Comparison of ENCODE assay signal across 16 cellular contexts in the genomic region with DNA sequence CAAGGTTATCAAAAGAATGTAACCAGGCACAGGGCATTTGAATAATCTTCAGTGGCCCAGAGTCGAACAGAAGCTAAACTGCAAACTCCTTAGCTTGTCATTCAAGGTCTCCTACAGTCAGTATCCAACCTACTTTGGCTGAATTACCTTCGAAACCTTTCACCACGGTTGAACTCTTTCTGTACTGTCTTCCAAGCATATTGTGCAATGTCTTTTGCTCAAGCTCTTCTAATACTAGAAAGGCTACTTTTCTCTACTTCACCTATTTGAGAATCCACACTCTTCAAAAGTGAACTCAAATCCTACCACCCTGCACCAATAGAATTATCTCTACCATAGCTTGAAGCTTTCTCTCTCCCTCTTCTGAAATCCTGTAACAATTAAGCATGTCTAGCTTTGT.
DNase-seq lines count a peak whose midpoint lies in the region; ATAC-seq, FAIRE-seq and TF ChIP-seq lines count a peak whose summit lies in the region.
"Had no signal": no experiment of that assay in that cellular context is flagged by ENCODE, and none has a peak within 500 bp of the region (broad histone marks: within the 10 kb centered on the region; RNA-seq: fewer than 3 reads in every experiment).

No MANE protein-coding gene starts in this region.

- H3K9me3 ChIP-seq in muscle layer of duodenum (ENCODE audit: control insufficient read depth in 1 of 2, low read length in 2 of 2): no peaks in the 10 kb centered on the region
- H3K9me3 ChIP-seq: A549; BLaER1 treated with 17β-estradiol and CSF1 and Interleukin-3, amounts not matched to agents 10 nM and 100 nM; SK-N-SH had no signal

- H3K27ac ChIP-seq in muscle layer of duodenum (ENCODE audit: low read length): peak overlapping the region; percentile 43
- H3K27ac ChIP-seq: A549; BLaER1 treated with 17β-estradiol and CSF1 and Interleukin-3, amounts not matched to agents 10 nM and 100 nM had no signal

- H3K36me3 ChIP-seq in muscle layer of duodenum (ENCODE audit: control insufficient read depth in 1 of 2, insufficient read depth in 2 of 2, low read length in 2 of 2): no peaks in the 10 kb centered on the region
- H3K36me3 ChIP-seq: BLaER1 treated with 17β-estradiol and CSF1 and Interleukin-3, amounts not matched to agents 10 nM and 100 nM had no signal

- no peak for TF ChIP-seq CTCF in D721Med (IDR thresholded peaks at IDR 0.05; ENCODE audit: insufficient read depth, missing control alignments)

- no peak overlapping the region for H3K4me3 ChIP-seq in muscle layer of duodenum (ENCODE audit: low read depth in 1 of 2, low read length in 2 of 2)
- H3K4me3 ChIP-seq: A549; BLaER1 treated with 17β-estradiol and CSF1 and Interleukin-3, amounts not matched to agents 10 nM and 100 nM had no signal

- H3K4me1 ChIP-seq in muscle layer of duodenum (ENCODE audit: control insufficient read depth in 1 of 2, insufficient read depth in 2 of 2, low read length in 2 of 2): no peaks in the 10 kb centered on the region
- H3K4me1 ChIP-seq: A549 had no signal

- peak; percentile 48 for ATAC-seq in esophagus mucosa
- ATAC-seq: A549 had no signal

- H3K27me3 ChIP-seq in muscle layer of duodenum (ENCODE audit: low read depth, low read length): no peaks in the 10 kb centered on the region
- H3K27me3 ChIP-seq: BLaER1 treated with 17β-estradiol and CSF1 and Interleukin-3, amounts not matched to agents 10 nM and 100 nM had no signal

- FAIRE-seq in D721Med (lab: Jason Lieb, UNC): no peak
- FAIRE-seq: A549, GM12892, RCC 7860 had no signal

- DNase-seq in NCI-H510A treated with DMSO at 0.1 percent for 48 hours (lab: John Stamatoyannopoulos, UW) (peak; percentile 39), NCI-H510A (lab: John Stamatoyannopoulos, UW) (no peak), D721Med (ENCODE audit: insufficient read length, low spot score) (no peak), SHP77 (lab: John Stamatoyannopoulos, UW) (no peak), NCI-H1694 (lab: John Stamatoyannopoulos, UW) (no peak)
- DNase-seq: CD8-positive, alpha-beta memory T cell; NCI-H187; NCI-H446 treated with DMSO at 0.1 percent for 48 hours; Right ventricle myocardium superior; SK-N-SH had no signal
